Comparison of ENCODE assay signal across 1 cellular context in genomic region chr20:38890497-38890818, GRCh38.
A peak's percentile ranks its signal among the peaks of the same experiment; 100 is the strongest.
TF ChIP-seq lines count a peak whose summit lies in the region.

No MANE protein-coding gene starts in this region.

TF ChIP-seq in GM12878, 131 proteins besides CTCF, POLR2A, EP300 and RAD21:
- peak in 1 of 2 experiments; percentile 30; a peak in 1 of 4 replicates for TF ChIP-seq ETV6 (conservative IDR thresholded peaks at IDR 0.05 in 1 of 2, IDR thresholded peaks at IDR 0.05 in 1 of 2; ENCODE audit: borderline replicate concordance in 1 of 2, low read depth in 1 of 2)
- TF ChIP-seq NFIC (IDR thresholded peaks at IDR 0.05; ENCODE audit: low read depth, low read length), result no peak
- TF ChIP-seq RUNX3 (IDR thresholded peaks at IDR 0.05; ENCODE audit: low read length), result peak; percentile 37; the same call in 1 of the 2 replicates
- TF ChIP-seq ZNF24 (IDR thresholded peaks at IDR 0.05), result peak; percentile 68
- 0 out of 2 replicates have a peak, but pooled peaks have one; percentile 27 for TF ChIP-seq IRF4 (IDR thresholded peaks at IDR 0.05; ENCODE audit: low read depth, low read length)
- no peak for TF ChIP-seq RELA (IDR thresholded peaks at IDR 0.05; ENCODE audit: borderline replicate concordance, partially characterized antibody)
- no peak for TF ChIP-seq SRF (IDR thresholded peaks at IDR 0.05; ENCODE audit: low read depth in 2 of 2, low read length in 2 of 2)
- TF ChIP-seq PKNOX1 (IDR thresholded peaks at IDR 0.05), result 0 out of 2 replicates have a peak, but pooled peaks have one; percentile 29
- peak; percentile 69; the same call in 1 of the 2 replicates for TF ChIP-seq CREM (IDR thresholded peaks at IDR 0.05; ENCODE audit: low read depth)
- peak; percentile 77 for TF ChIP-seq JUNB (IDR thresholded peaks at IDR 0.05)
- TF ChIP-seq CREB1 (IDR thresholded peaks at IDR 0.05; ENCODE audit: low read depth), result peak; percentile 41; the same call in 1 of the 2 replicates
- TF ChIP-seq TAF1 (IDR thresholded peaks at IDR 0.05; ENCODE audit: borderline replicate concordance, low read depth, low read length), result no peak
